ENCODE assay signal across 7 cellular contexts in genomic region chr20:4813839-4814695, GRCh38. TPM values are rescaled to one million over a fixed set of nuclear protein-coding genes. Genes with fewer than 3 reads are reported as not detected.
DNase-seq lines count a peak whose midpoint lies in the region; ATAC-seq and FAIRE-seq lines count a peak whose summit lies in the region.

No MANE protein-coding gene starts in this region.

- no peak overlapping the region for H2BK5ac ChIP-seq in neuronal stem cell (ENCODE audit: low read length)

- H3K9ac ChIP-seq in duodenal mucosa (ENCODE audit: low read depth in 1 of 2, low read length in 2 of 2) (peak overlapping the region; percentile 2 to 51), neuronal stem cell (ENCODE audit: low read depth, low read length, poor library complexity) (peak overlapping the region; percentile 9)

- no peaks in the 10 kb centered on the region for H3K27me3 ChIP-seq in duodenal mucosa (ENCODE audit: control insufficient read depth in 1 of 2, insufficient read depth in 2 of 2, low read length in 2 of 2)
- H3K27me3 ChIP-seq in neuronal stem cell (ENCODE audit: control insufficient read depth in 3 of 3, insufficient read depth in 3 of 3, low read depth in 1 of 3, low read length in 3 of 3): no peaks in the 10 kb centered on the region

- H3K14ac ChIP-seq in neuronal stem cell (ENCODE audit: low read length): no peak overlapping the region

- no CpG with 5 or more reads among the region's 13 CpGs for WGBS in neuronal stem cell (ENCODE audit: extremely low coverage in 2 of 2, insufficient read length in 2 of 2, insufficient replicate concordance in 1 of 2), 2 donors

- no peak overlapping the region for H2AK5ac ChIP-seq in neuronal stem cell (ENCODE audit: low read depth, low read length)

- H2AFZ ChIP-seq in neuronal stem cell (ENCODE audit: low read length): no peak overlapping the region

- DNase-seq in SKM-1 treated with dmso at 0.1 percent for 144 hours (lab: John Stamatoyannopoulos, UW; ENCODE audit: unreplicated experiment) (peak; percentile 78), neuronal stem cell (ENCODE audit: low spot score) (no peak), NCI-H1694 (lab: John Stamatoyannopoulos, UW) (no peak), urothelium cell line (ENCODE audit: low spot score) (no peak)

- peak; percentile 40 for ATAC-seq in GM18909 (IDR thresholded peaks at IDR 0.05; ENCODE audit: poor library complexity, unreplicated experiment)
- ATAC-seq in HG02970 (IDR thresholded peaks at IDR 0.05; ENCODE audit: low FRiP score, unreplicated experiment): peak; percentile 36

- H2BK120ac ChIP-seq in neuronal stem cell (ENCODE audit: low read depth, low read length): no peak overlapping the region

- H2BK15ac ChIP-seq in neuronal stem cell (ENCODE audit: low read length): no peak overlapping the region

- H3K9me3 ChIP-seq in duodenal mucosa (ENCODE audit: control insufficient read depth in 1 of 2, low read length in 2 of 2): no peaks in the 10 kb centered on the region
- peaks cover 0 to 8% of the 10 kb centered on the region in 2 donors for H3K9me3 ChIP-seq in neuronal stem cell (replicated peaks in 1 of 2; ENCODE audit: control insufficient read depth in 2 of 2, insufficient read depth in 1 of 2, low read depth in 1 of 2, low read length in 2 of 2)

- no peak overlapping the region for H2BK12ac ChIP-seq in neuronal stem cell (ENCODE audit: low read length)

- H3K4me1 ChIP-seq in duodenal mucosa (ENCODE audit: control insufficient read depth in 1 of 2, insufficient read depth in 2 of 2, low read length in 2 of 2): peaks cover 42 to 59% of the 10 kb centered on the region in 2 donors
- peaks cover 6 to 17% of the 10 kb centered on the region in 2 donors for H3K4me1 ChIP-seq in neuronal stem cell (ENCODE audit: control insufficient read depth in 2 of 2, insufficient read depth in 1 of 2, low read depth in 1 of 2, low read length in 2 of 2)

- H3K18ac ChIP-seq in neuronal stem cell (ENCODE audit: low read length): peak overlapping the region; percentile 20

- no peak overlapping the region for H3K4me2 ChIP-seq in neuronal stem cell (ENCODE audit: insufficient read depth, low read length, poor library complexity, severe bottlenecking)

- H3K4me3 ChIP-seq in duodenal mucosa (ENCODE audit: low read depth in 1 of 2, low read length in 2 of 2) (peak overlapping the region; percentile 54 to 55), neuronal stem cell (ENCODE audit: low read length in 2 of 2) (no peak overlapping the region)

- no peak overlapping the region for H3K23ac ChIP-seq in neuronal stem cell (ENCODE audit: low read depth, low read length, poor library complexity)

- no peak overlapping the region for H4K91ac ChIP-seq in neuronal stem cell (ENCODE audit: low read depth, low read length, poor library complexity)

- no peaks in the 10 kb centered on the region for H3K36me3 ChIP-seq in duodenal mucosa (ENCODE audit: control insufficient read depth in 1 of 2, insufficient read depth in 2 of 2, low read length in 2 of 2)
- H3K36me3 ChIP-seq in neuronal stem cell (replicated peaks in 1 of 2; ENCODE audit: control insufficient read depth in 2 of 2, insufficient read depth in 2 of 2, low read length in 2 of 2): peaks cover 2 to 82% of the 10 kb centered on the region in 2 donors

- H3K4ac ChIP-seq in neuronal stem cell (ENCODE audit: low read length): no peak overlapping the region

- no peaks in the 10 kb centered on the region for H3K79me1 ChIP-seq in neuronal stem cell (ENCODE audit: low read depth, low read length)

- H3K27ac ChIP-seq in duodenal mucosa (ENCODE audit: low read depth, low read length) (peak overlapping the region; percentile 79), neuronal stem cell (replicated peaks; ENCODE audit: low read length) (no peak overlapping the region)

- no peak for FAIRE-seq in urothelium cell line (lab: Jason Lieb, UNC)

- no peak overlapping the region for H4K8ac ChIP-seq in neuronal stem cell (ENCODE audit: low read depth, low read length)

RNA-seq across cellular contexts. Expression of gene RASSF2, which starts 9.3 kb away (rescaled TPM):
- polyA plus RNA-seq in neuronal stem cell (2013, experiment 1 of 2): 12.6 TPM
- polyA plus RNA-seq in neuronal stem cell (2013, experiment 2 of 2): 12.9 TPM

Comparison
In these comparisons a context has a peak if more than half of its experiments do, and no peak if none do; other contexts are left out.
1. H3K4me3 ChIP-seq: peak in duodenal mucosa (2 of 2); none in neuronal stem cell (0 of 2).